Comparison of ENCODE assay signal across 18 cellular contexts in genomic region chr3:16978234-16978920, GRCh38.
DNase-seq lines count a peak whose midpoint lies in the region; FAIRE-seq and TF ChIP-seq lines count a peak whose summit lies in the region.
"Had no signal": no experiment of that assay in that cellular context is flagged by ENCODE, and none has a peak within 500 bp of the region (broad histone marks: within the 10 kb centered on the region; RNA-seq: fewer than 3 reads in every experiment).

No MANE protein-coding gene starts in this region.

- peak; percentile 46 for DNase-seq in AG20443 (ENCODE audit: low spot score)
- DNase-seq in H54 (ENCODE audit: insufficient read length, low spot score): no peak
- DNase-seq in choroid plexus epithelial cell (ENCODE audit: low read depth): peak; percentile 9
- DNase-seq in medulla oblongata (ENCODE audit: extremely low spot score): peak; percentile 7
- DNase-seq in NK-92 treated with Interleukin-12 subunit alpha and Interleukin-12 subunit beta, amount 100 ng/mL, for 24 hours (lab: John Stamatoyannopoulos, UW): no peak
- no peak for DNase-seq in HT-29 (ENCODE audit: low spot score)
- DNase-seq in stimulated activated CD4-positive, alpha-beta T cell treated with anti-CD3 and anti-CD28 coated beads, Interleukin-15, amount 100 ng/mL, for 24 hours: no peak
- no peak for DNase-seq in NCI-H1048 (lab: John Stamatoyannopoulos, UW)
- DNase-seq: activated CD4-positive, alpha-beta T cell treated with anti-CD3 and anti-CD28 coated beads, Interleukin-2, amount 10 ng/mL, durations not matched to agents 24 days and 14 days; activated T-cell treated with anti-CD3 and anti-CD28 coated beads, Interleukin-2, amount 50 U/mL, for 48 hours; DMS 273 treated with DMSO at 0.1 percent for 48 hours; erythroblast; hippocampal formation; Karpas-422; NCI-H1417; SJCRH30 had no signal

- TF ChIP-seq POLR2A in H54 (IDR thresholded peaks at IDR 0.05; ENCODE audit: low read depth, low read length): no peak

- no peak overlapping the region for H3K4me3 ChIP-seq in choroid plexus epithelial cell (ENCODE audit: low read depth, low read length)
- H3K4me3 ChIP-seq: prostate gland, SJCRH30, suprapubic skin had no signal

- FAIRE-seq in H54 (lab: Jason Lieb, UNC): peak; percentile 78

- no peak for TF ChIP-seq CTCF in choroid plexus epithelial cell (conservative IDR thresholded peaks at IDR 0.05; ENCODE audit: low read depth, low read length)

Comparison
In these comparisons a context has a peak if more than half of its experiments do, and no peak if none do; other contexts are left out.
1. DNase-seq: peak in AG20443 (single experiment), choroid plexus epithelial cell (single experiment) and medulla oblongata (single experiment); none in H54 (single experiment), NK-92 treated with Interleukin-12 subunit alpha and Interleukin-12 subunit beta, amount 100 ng/mL, for 24 hours (single experiment), HT-29 (single experiment), stimulated activated CD4-positive, alpha-beta T cell treated with anti-CD3 and anti-CD28 coated beads, Interleukin-15, amount 100 ng/mL, for 24 hours (single experiment) and NCI-H1048 (single experiment).